ENCODE assay signal across 8 cellular contexts in the genomic region with DNA sequence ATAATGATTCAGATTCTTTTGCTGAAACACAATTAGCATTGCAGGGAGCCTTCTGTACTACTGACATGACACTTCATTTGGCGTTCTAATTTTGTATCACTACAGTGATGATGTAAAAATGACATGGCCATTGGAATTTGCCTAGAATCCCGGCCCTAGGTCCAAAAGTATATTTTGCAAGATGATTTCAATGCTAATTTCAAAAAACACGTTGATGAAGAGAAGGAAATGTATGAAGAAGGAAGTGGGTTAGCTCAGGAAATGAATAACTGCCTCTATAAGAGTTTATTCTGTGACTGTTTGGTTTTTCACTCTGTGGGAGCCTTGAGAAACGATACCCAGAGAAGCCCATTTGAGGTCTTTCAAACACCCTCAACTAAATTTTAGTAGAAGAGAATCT. TPM values are rescaled to one million over a fixed set of nuclear protein-coding genes. Genes with fewer than 3 reads are reported as not detected.
A peak's percentile ranks its signal among the peaks of the same experiment; 100 is the strongest.
DNase-seq lines count a peak whose midpoint lies in the region; ATAC-seq, FAIRE-seq and TF ChIP-seq lines count a peak whose summit lies in the region.

No MANE protein-coding gene starts in this region.

- H3F3A ChIP-seq in MM.1S (ENCODE audit: insufficient read depth, low read length) = peaks cover 21% of the 10 kb centered on the region

- H3K36me3 Mint-ChIP-seq in effector memory CD8-positive, alpha-beta T cell (ENCODE audit: insufficient read depth) = peaks cover 31% of the 10 kb centered on the region

- peak overlapping the region; percentile 29 for H3K4me2 ChIP-seq in MM.1S (ENCODE audit: low read depth, low read length)

- H3K4me3 Mint-ChIP-seq in effector memory CD8-positive, alpha-beta T cell = peak overlapping the region; percentile 26 to 50

- no peak overlapping the region for H3K9ac ChIP-seq in MM.1S (ENCODE audit: low read length)

- H3K4me3 ChIP-seq in MM.1S (ENCODE audit: low read length) (no peak overlapping the region), aorta (ENCODE audit: low read length in 2 of 2) (no peak overlapping the region)

- no peak overlapping the region for H2AFZ ChIP-seq in MM.1S (ENCODE audit: low read length)

- H3K9me3 ChIP-seq in MM.1S (replicated peaks; ENCODE audit: insufficient read depth, low read length) (no peaks in the 10 kb centered on the region), aorta (ENCODE audit: control insufficient read depth, low read length) (peaks cover 2% of the 10 kb centered on the region)

- no peaks in the 10 kb centered on the region for H4K20me1 ChIP-seq in MM.1S (ENCODE audit: insufficient read depth, low read length)

- H3K27me3 ChIP-seq in MM.1S (replicated peaks; ENCODE audit: insufficient read depth, low read length) (no peaks in the 10 kb centered on the region), aorta (ENCODE audit: control insufficient read depth in 1 of 2, insufficient read depth in 2 of 2, low read length in 1 of 2) (no peaks in the 10 kb centered on the region)

- H3K36me3 ChIP-seq in MM.1S (replicated peaks; ENCODE audit: insufficient read depth, low read length) (0 out of 2 replicates have a peak, but pooled peaks cover 4% of the 10 kb centered on the region), aorta (ENCODE audit: control insufficient read depth in 1 of 2, insufficient read depth in 2 of 2, low read length in 1 of 2) (peaks cover 0 to 6% of the 10 kb centered on the region in 2 donors)

- WGBS in aorta, 2 donors = 46 to 63% methylated on average over 4 of the region's 4 CpGs

- H3K4me1 ChIP-seq in MM.1S (ENCODE audit: low read length) (peaks cover 31% of the 10 kb centered on the region), aorta (ENCODE audit: control insufficient read depth in 1 of 2, insufficient read depth in 2 of 2, low read length in 2 of 2) (peaks cover 0 to 4% of the 10 kb centered on the region in 2 donors)

- peak overlapping the region; percentile 91 to 92 for H3K27ac Mint-ChIP-seq in effector memory CD8-positive, alpha-beta T cell

- no peaks in the 10 kb centered on the region for H3K27me3 Mint-ChIP-seq in effector memory CD8-positive, alpha-beta T cell

- peaks cover 3 to 8% of the 10 kb centered on the region in 2 donors for H3K9me3 Mint-ChIP-seq in effector memory CD8-positive, alpha-beta T cell

- intact Hi-C loops in aorta (cut with DNase I) = loop anchor here in 1 of 2 donors (2.0 kb wide), 1 partner anchor 59 kb away; a partner anchor contains a TSS

- DNase-seq in CD1c-positive myeloid dendritic cell (ENCODE audit: extremely low spot score) = peak; percentile 24
- peak; percentile 47 for DNase-seq in MM.1S
- DNase-seq in effector memory CD8-positive, alpha-beta T cell = no peak
- DNase-seq in HTR-8/SVneo (ENCODE audit: insufficient read length, low spot score) = no peak
- DNase-seq in aorta = no peak
- no peak for DNase-seq in stimulated activated CD4-positive, alpha-beta T cell treated with anti-CD3 and anti-CD28 coated beads, Interleukin-1b, Interleukin-23, amount 100 ng/mL, for 48 hours

- peak overlapping the region; percentile 69; the same call in 1 of the 2 replicates for H3K27ac ChIP-seq in MM.1S (ENCODE audit: low read length)
- no peak overlapping the region for H3K27ac ChIP-seq in aorta (ENCODE audit: low read depth in 1 of 2, low read length in 2 of 2)

- H3K79me2 ChIP-seq in MM.1S (ENCODE audit: low read length) = no peaks in the 10 kb centered on the region

- TF ChIP-seq CTCF in MM.1S (IDR thresholded peaks at IDR 0.05; ENCODE audit: low read length) = no peak

- no peak for FAIRE-seq in HTR-8/SVneo (lab: Jason Lieb, UNC)

- H3K4me1 Mint-ChIP-seq in effector memory CD8-positive, alpha-beta T cell (ENCODE audit: low read depth in 2 of 2) = peaks cover 50 to 82% of the 10 kb centered on the region in 2 donors

- ATAC-seq in GM21367 (IDR thresholded peaks at IDR 0.05; ENCODE audit: unreplicated experiment) (peak; percentile 58), aorta (ENCODE audit: low FRiP score) (no peak), GM18870 (IDR thresholded peaks at IDR 0.05; ENCODE audit: unreplicated experiment) (no peak)
- peak; percentile 51 for ATAC-seq in effector memory CD8-positive, alpha-beta T cell (replicated peaks)

- no peaks in the 10 kb centered on the region for H3K9me2 ChIP-seq in MM.1S (replicated peaks; ENCODE audit: insufficient read depth, low read length)

RNA-seq across cellular contexts. Expression of a gene that starts 59.3 kb away (rescaled TPM):
- total RNA-seq in aorta = 10 to 100 TPM; 34.6 to 47.7 TPM
- 10 to 100 TPM; 24.8 to 49.3 TPM for polyA plus RNA-seq in aorta

RNA-seq across cellular contexts. Expression of a gene that starts 59.7 kb away (rescaled TPM):
- total RNA-seq in aorta = 10 to 100 TPM; 33.1 TPM
- 10 to 100 TPM; 40.1 to 62.6 TPM for polyA plus RNA-seq in aorta

Comparison
In these comparisons a context has a peak if more than half of its experiments do, and no peak if none do; other contexts are left out.
1. DNase-seq: peak in CD1c-positive myeloid dendritic cell (single experiment) and MM.1S (single experiment); none in effector memory CD8-positive, alpha-beta T cell (0 of 3), HTR-8/SVneo (single experiment), aorta (0 of 2) and stimulated activated CD4-positive, alpha-beta T cell treated with anti-CD3 and anti-CD28 coated beads, Interleukin-1b, Interleukin-23, amount 100 ng/mL, for 48 hours (single experiment).
2. ATAC-seq: peak in GM21367 (single experiment) and effector memory CD8-positive, alpha-beta T cell (single experiment); none in aorta (single experiment) and GM18870 (single experiment).